1 cellular context compared by ENCODE assay signal in the genomic region with DNA sequence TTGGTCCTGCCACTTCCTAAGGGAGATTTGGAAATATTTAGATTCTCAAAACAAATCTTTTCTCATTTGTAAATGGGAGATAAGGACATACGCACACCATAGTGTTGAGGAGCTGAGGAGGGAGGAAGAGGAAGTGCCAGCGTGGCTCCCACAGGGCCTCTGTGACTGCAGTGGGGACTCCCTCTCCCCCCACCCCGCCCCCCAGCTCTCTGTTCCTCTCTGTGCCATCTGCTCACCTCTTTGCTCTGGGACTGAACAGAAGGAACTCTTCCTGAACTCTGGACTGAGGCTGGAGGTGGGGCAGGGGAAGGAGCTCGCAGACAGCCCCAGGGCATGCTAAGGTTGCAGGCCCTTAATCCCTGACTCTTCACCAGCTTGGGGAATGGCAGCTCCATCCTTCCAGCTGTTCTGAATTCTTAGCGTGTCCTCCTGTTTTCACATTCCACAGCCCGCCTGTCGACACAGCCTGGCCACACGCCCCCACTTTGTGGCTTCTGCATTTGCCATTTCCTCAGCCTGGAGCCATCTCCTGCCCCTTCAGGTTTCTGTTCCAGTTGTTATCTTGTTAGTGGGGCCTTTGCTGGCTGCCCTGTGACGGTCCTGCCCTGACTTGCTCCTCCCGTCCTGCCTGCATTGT.
TF ChIP-seq lines count a peak whose summit lies in the region.

No MANE protein-coding gene starts in this region.

TF ChIP-seq in SK-N-SH treated with all-trans-retinoic acid at 6 μM for 48 hours, 23 proteins besides CTCF, POLR2A, EP300 and RAD21 (continued from another document):
- TF ChIP-seq, protein P1, sequence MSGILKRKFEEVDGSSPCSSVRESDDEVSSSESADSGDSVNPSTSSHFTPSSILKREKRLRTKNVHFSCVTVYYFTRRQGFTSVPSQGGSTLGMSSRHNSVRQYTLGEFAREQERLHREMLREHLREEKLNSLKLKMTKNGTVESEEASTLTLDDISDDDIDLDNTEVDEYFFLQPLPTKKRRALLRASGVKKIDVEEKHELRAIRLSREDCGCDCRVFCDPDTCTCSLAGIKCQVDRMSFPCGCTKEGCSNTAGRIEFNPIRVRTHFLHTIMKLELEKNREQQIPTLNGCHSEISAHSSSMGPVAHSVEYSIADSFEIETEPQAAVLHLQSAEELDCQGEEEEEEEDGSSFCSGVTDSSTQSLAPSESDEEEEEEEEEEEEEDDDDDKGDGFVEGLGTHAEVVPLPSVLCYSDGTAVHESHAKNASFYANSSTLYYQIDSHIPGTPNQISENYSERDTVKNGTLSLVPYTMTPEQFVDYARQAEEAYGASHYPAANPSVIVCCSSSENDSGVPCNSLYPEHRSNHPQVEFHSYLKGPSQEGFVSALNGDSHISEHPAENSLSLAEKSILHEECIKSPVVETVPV (CRISPR knock-in tag; IDR thresholded peaks at IDR 0.05): no peak
- TF ChIP-seq TOX (CRISPR knock-in tag; IDR thresholded peaks at IDR 0.05; ENCODE audit: borderline replicate concordance) (no peak), ARNTL (CRISPR knock-in tag; IDR thresholded peaks at IDR 0.05; ENCODE audit: borderline replicate concordance, low read depth) (no peak), BACH2 (CRISPR knock-in tag; IDR thresholded peaks at IDR 0.05; ENCODE audit: borderline replicate concordance) (no peak), SNAI2 (CRISPR knock-in tag; IDR thresholded peaks at IDR 0.05) (no peak), RARB (CRISPR knock-in tag; IDR thresholded peaks at IDR 0.05) (no peak), ZFP30 (CRISPR knock-in tag; IDR thresholded peaks at IDR 0.05) (no peak), GLIS3 (CRISPR knock-in tag; IDR thresholded peaks at IDR 0.05) (no peak), CSDC2 (CRISPR knock-in tag; IDR thresholded peaks at IDR 0.05) (no peak)
- TF ChIP-seq, protein P2, sequence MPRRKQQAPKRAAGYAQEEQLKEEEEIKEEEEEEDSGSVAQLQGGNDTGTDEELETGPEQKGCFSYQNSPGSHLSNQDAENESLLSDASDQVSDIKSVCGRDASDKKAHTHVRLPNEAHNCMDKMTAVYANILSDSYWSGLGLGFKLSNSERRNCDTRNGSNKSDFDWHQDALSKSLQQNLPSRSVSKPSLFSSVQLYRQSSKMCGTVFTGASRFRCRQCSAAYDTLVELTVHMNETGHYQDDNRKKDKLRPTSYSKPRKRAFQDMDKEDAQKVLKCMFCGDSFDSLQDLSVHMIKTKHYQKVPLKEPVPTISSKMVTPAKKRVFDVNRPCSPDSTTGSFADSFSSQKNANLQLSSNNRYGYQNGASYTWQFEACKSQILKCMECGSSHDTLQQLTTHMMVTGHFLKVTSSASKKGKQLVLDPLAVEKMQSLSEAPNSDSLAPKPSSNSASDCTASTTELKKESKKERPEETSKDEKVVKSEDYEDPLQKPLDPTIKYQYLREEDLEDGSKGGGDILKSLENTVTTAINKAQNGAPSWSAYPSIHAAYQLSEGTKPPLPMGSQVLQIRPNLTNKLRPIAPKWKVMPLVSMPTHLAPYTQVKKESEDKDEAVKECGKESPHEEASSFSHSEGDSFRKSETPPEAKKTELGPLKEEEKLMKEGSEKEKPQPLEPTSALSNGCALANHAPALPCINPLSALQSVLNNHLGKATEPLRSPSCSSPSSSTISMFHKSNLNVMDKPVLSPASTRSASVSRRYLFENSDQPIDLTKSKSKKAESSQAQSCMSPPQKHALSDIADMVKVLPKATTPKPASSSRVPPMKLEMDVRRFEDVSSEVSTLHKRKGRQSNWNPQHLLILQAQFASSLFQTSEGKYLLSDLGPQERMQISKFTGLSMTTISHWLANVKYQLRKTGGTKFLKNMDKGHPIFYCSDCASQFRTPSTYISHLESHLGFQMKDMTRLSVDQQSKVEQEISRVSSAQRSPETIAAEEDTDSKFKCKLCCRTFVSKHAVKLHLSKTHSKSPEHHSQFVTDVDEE (CRISPR knock-in tag; IDR thresholded peaks at IDR 0.05): no peak
